Comparison of ENCODE assay signal across 12 cellular contexts in the genomic region with DNA sequence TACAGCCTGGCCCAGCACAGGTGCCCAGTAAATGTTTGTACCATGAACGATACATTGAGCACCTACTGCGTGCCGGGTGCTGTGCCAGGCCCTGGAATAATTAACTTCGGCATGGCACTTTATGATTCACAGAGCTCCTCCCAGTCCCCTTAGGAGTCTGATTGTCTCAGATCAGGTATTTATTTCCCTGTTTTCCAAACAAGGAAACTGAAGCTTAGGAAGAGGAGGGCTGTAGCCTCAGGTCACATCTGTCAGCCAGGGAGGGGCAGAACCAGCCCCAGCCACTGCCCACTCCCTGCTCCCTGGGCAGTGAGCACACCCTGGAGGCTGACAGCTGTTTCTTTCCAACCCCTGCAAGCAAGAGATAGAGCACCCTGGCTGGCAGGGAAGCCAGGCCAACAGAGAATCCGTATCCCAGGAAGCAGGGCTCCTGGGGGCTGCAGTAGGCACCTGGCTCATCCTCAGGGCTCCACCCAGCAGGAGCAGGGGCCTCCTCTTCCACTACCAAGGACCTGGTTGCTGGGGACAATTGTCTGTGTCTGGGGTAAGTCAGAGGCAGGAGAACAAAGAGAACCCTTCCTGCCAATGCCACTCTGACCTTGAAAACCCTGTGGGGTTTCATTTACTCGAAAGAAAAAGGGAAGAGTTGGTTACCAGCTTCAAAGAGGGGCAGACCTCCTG.
DNase-seq lines count a peak whose midpoint lies in the region; ATAC-seq, FAIRE-seq and TF ChIP-seq lines count a peak whose summit lies in the region.
"Had no signal": no experiment of that assay in that cellular context is flagged by ENCODE, and none has a peak within 500 bp of the region (broad histone marks: within the 10 kb centered on the region; RNA-seq: fewer than 3 reads in every experiment).

No MANE protein-coding gene starts in this region.

- no peak for ATAC-seq in sciatic nerve

- intact Hi-C loops in sciatic nerve (cut with DNase I): no loop called here

- H3K9me3 Mint-ChIP-seq in neural crest cell: no peaks in the 10 kb centered on the region

- TF ChIP-seq CTCF in AG10803 (conservative IDR thresholded peaks at IDR 0.05; ENCODE audit: low read length) (0 out of 2 replicates have a peak, but pooled peaks have one; percentile 1), epithelial cell of proximal tubule (conservative IDR thresholded peaks at IDR 0.05; ENCODE audit: low read depth, low read length) (peak; percentile 24), neural crest cell (conservative IDR thresholded peaks at IDR 0.05) (no peak)

- no peaks in the 10 kb centered on the region for H3K36me3 Mint-ChIP-seq in neural crest cell (ENCODE audit: low read depth)

- H3K4me3 ChIP-seq in AG10803 (ENCODE audit: low read length): no peak overlapping the region
- no peak overlapping the region for H3K4me3 ChIP-seq in epithelial cell of proximal tubule (ENCODE audit: low read depth, low read length)

- FAIRE-seq in GM19239 (lab: Jason Lieb, UNC): no peak
- FAIRE-seq: frontal cortex, G401.6 had no signal

- no peak overlapping the region for H3K4me3 Mint-ChIP-seq in neural crest cell

- DNase-seq in AG10803 (ENCODE audit: low read depth) (no peak), NCI-H146 (lab: John Stamatoyannopoulos, UW) (peak; percentile 30), epithelial cell of proximal tubule (ENCODE audit: low read depth) (no peak), neural crest cell (ENCODE audit: low read depth, low spot score) (no peak), GM19239 (ENCODE audit: insufficient read length, low spot score) (no peak), sciatic nerve (ENCODE audit: low spot score) (no peak), NK-92 (lab: John Stamatoyannopoulos, UW; ENCODE audit: unreplicated experiment) (no peak), cerebellar nuclear complex (lab: John Stamatoyannopoulos, UW) (no peak)
- DNase-seq: activated CD4-positive, CD25-positive, alpha-beta regulatory T cell treated with anti-CD3 and anti-CD28 coated beads, Interleukin-2, amount 50 U/mL, for 72 hours; NCI-H446 had no signal

- H3K27ac Mint-ChIP-seq in neural crest cell (ENCODE audit: unreplicated experiment): peak overlapping the region; percentile 71

- H3K4me1 Mint-ChIP-seq in neural crest cell: peaks cover 62% of the 10 kb centered on the region

- H3K27me3 Mint-ChIP-seq in neural crest cell (ENCODE audit: low read depth): no peaks in the 10 kb centered on the region
